In the genomic region with DNA sequence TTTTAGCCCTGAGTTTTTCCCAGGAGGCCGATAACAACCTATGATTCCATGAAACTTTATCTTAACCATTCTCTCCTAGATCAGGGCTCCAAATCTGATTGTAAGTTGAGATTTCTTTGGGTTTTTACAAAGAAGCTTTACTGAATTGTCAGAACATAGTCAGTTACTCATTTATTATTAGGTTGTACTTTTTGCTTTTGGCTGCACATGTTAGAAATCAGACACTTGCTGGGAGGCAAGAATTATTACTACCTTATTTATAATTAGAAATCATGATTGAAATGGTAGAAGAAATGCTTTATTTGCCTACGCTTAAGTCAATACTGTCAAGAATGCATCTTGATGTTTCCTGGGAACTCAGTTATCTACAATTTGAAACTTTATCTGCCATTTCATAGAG, we compare ENCODE assay signal across 18 cellular contexts.
DNase-seq lines count a peak whose midpoint lies in the region; ATAC-seq and TF ChIP-seq lines count a peak whose summit lies in the region.
"Had no signal": no experiment of that assay in that cellular context is flagged by ENCODE, and none has a peak within 500 bp of the region (broad histone marks: within the 10 kb centered on the region; RNA-seq: fewer than 3 reads in every experiment).

No MANE protein-coding gene starts in this region.

- no peak for ATAC-seq in HG02973 (IDR thresholded peaks at IDR 0.05; ENCODE audit: unreplicated experiment)

- peaks cover 39% of the 10 kb centered on the region for H3K36me3 Mint-ChIP-seq in activated naive CD4-positive, alpha-beta T cell treated with anti-CD3 and anti-CD28 coated beads for 36 hours (ENCODE audit: low read depth)
- peaks cover 4 to 12% (median 4%) of the 10 kb centered on the region in 3 donors for H3K36me3 Mint-ChIP-seq in immature natural killer cell

- H3K79me2 ChIP-seq in SU-DHL-6 (ENCODE audit: insufficient read depth, low read length) = peaks cover 71% of the 10 kb centered on the region

- no peak overlapping the region for H3K4me2 ChIP-seq in SU-DHL-6 (ENCODE audit: low read depth, low read length, poor library complexity, severe bottlenecking)
- H3K4me2 ChIP-seq: neural progenitor cell, smooth muscle cell had no signal

- H3K9me3 ChIP-seq in SU-DHL-6 (ENCODE audit: insufficient read depth, low read length) = no peaks in the 10 kb centered on the region
- H3K9me3 ChIP-seq in uterus = no peaks in the 10 kb centered on the region
- H3K9me3 ChIP-seq in left ventricle myocardium inferior (replicated peaks) = peaks cover 6% of the 10 kb centered on the region

- no peak overlapping the region for H3K9ac ChIP-seq in SU-DHL-6 (ENCODE audit: low read length)
- H3K9ac ChIP-seq: neural progenitor cell had no signal

- H3F3A ChIP-seq in SU-DHL-6 (ENCODE audit: insufficient read depth) = peaks cover 73% of the 10 kb centered on the region

- no peaks in the 10 kb centered on the region for H3K27me3 Mint-ChIP-seq in activated naive CD4-positive, alpha-beta T cell treated with anti-CD3 and anti-CD28 coated beads for 36 hours (ENCODE audit: low read depth)
- H3K27me3 Mint-ChIP-seq in immature natural killer cell (ENCODE audit: low read depth in 3 of 3) = no peaks in the 10 kb centered on the region

- CTCF ChIA-PET in activated naive CD4-positive, alpha-beta T cell treated with anti-CD3 and anti-CD28 coated beads for 36 hours (lab: Charles Lee) = interaction anchor here (2.1 kb wide), 1 partner anchor 27 kb away, joined by 5 read pairs; no protein-coding TSS in a partner anchor

- no peak for TF ChIP-seq POLR2A in uterus (IDR thresholded peaks at IDR 0.05)

- H3K27me3 ChIP-seq in SU-DHL-6 (ENCODE audit: low read length) (no peaks in the 10 kb centered on the region), uterus (no peaks in the 10 kb centered on the region), left ventricle myocardium inferior (ENCODE audit: low read depth) (no peaks in the 10 kb centered on the region)
- H3K27me3 ChIP-seq: neural progenitor cell had no signal

- H3K27ac ChIP-seq in SU-DHL-6 (ENCODE audit: low read depth, low read length) (peak overlapping the region; percentile 84), uterus (peak overlapping the region; percentile 7 to 26), left ventricle myocardium inferior (replicated peaks) (no peak overlapping the region)
- H3K27ac ChIP-seq: neural progenitor cell had no signal

- no peak for DNase-seq in activated naive CD4-positive, alpha-beta T cell treated with anti-CD3 and anti-CD28 coated beads for 36 hours
- no peak for DNase-seq in activated naive CD4-positive, alpha-beta T cell treated with anti-CD3 and anti-CD28 coated beads, Interleukin-2, amount 50 U/mL, for 16 hours
- DNase-seq in immature natural killer cell (no peak), uterus (no peak), midbrain (lab: John Stamatoyannopoulos, UW) (no peak), left ventricle myocardium inferior (no peak)
- DNase-seq: activated CD4-positive, alpha-beta T cell treated with anti-CD3 and anti-CD28 coated beads, Interleukin-2, amount 50 U/mL, for 1 hour; hippocampal formation; islet precursor cell; mesendoderm; NCI-H187 treated with DMSO at 0.1 percent for 48 hours; NCI-H345; stimulated activated CD4-positive, alpha-beta T cell treated with anti-CD3 and anti-CD28 coated beads, Interleukin-4, amount 100 ng/mL, for 1 hour had no signal

- no peaks in the 10 kb centered on the region for H4K20me1 ChIP-seq in SU-DHL-6 (ENCODE audit: low read depth, low read length)

- H3K9me2 ChIP-seq in SU-DHL-6 (replicated peaks; ENCODE audit: insufficient read depth, low read length) = no peaks in the 10 kb centered on the region

- H2AFZ ChIP-seq in SU-DHL-6 (ENCODE audit: low read depth, low read length, severe bottlenecking) = no peak overlapping the region
- H2AFZ ChIP-seq: neural progenitor cell had no signal

- peaks cover 3 to 6% of the 10 kb centered on the region in 2 donors for H3K4me1 ChIP-seq in uterus
- peaks cover 27% of the 10 kb centered on the region for H3K4me1 ChIP-seq in left ventricle myocardium inferior
- H3K4me1 ChIP-seq: neural progenitor cell had no signal

- H3K4me1 Mint-ChIP-seq in activated naive CD4-positive, alpha-beta T cell treated with anti-CD3 and anti-CD28 coated beads for 36 hours (ENCODE audit: low read depth) = peaks cover 82% of the 10 kb centered on the region
- peaks cover 73 to 100% of the 10 kb centered on the region in 2 donors for H3K4me1 Mint-ChIP-seq in immature natural killer cell
- H3K4me1 Mint-ChIP-seq: neural progenitor cell had no signal

- intact Hi-C loops in activated naive CD4-positive, alpha-beta T cell treated with anti-CD3 and anti-CD28 coated beads for 36 hours (cut with micrococcal nuclease) = no loop called here
- intact Hi-C loops in uterus (cut with DNase I; ENCODE audit: low total_unique reads) (no loop called here), left ventricle myocardium inferior (cut with micrococcal nuclease) (no loop called here)

- no peak for TF ChIP-seq CTCF in SU-DHL-6 (IDR thresholded peaks at IDR 0.05; ENCODE audit: insufficient read depth, low read length, poor library complexity, severe bottlenecking)
- no peak for TF ChIP-seq CTCF in uterus (IDR thresholded peaks at IDR 0.05)
- no peak for TF ChIP-seq CTCF in left ventricle myocardium inferior (IDR thresholded peaks at IDR 0.05; ENCODE audit: borderline replicate concordance)

- H3K36me3 ChIP-seq in SU-DHL-6 (ENCODE audit: low read length) (peaks cover 24% of the 10 kb centered on the region), uterus (no peaks in the 10 kb centered on the region), left ventricle myocardium inferior (peaks cover 6% of the 10 kb centered on the region)
- H3K36me3 ChIP-seq: neural progenitor cell had no signal

- H3K4me3 ChIP-seq in SU-DHL-6 (ENCODE audit: insufficient read depth, low read length, poor library complexity, severe bottlenecking) = no peak overlapping the region
- no peak overlapping the region for H3K4me3 ChIP-seq in uterus
- H3K4me3 ChIP-seq in left ventricle myocardium inferior = no peak overlapping the region
- H3K4me3 ChIP-seq: neural progenitor cell, smooth muscle cell had no signal

- no peak overlapping the region for H3K4me3 Mint-ChIP-seq in activated naive CD4-positive, alpha-beta T cell treated with anti-CD3 and anti-CD28 coated beads for 36 hours
- H3K4me3 Mint-ChIP-seq in immature natural killer cell = no peak overlapping the region
- H3K4me3 Mint-ChIP-seq: CD14-positive monocyte, neural progenitor cell had no signal

- no peaks in the 10 kb centered on the region for H3K9me3 Mint-ChIP-seq in activated naive CD4-positive, alpha-beta T cell treated with anti-CD3 and anti-CD28 coated beads for 36 hours
- H3K9me3 Mint-ChIP-seq in immature natural killer cell = no peaks in the 10 kb centered on the region
- H3K9me3 Mint-ChIP-seq: neural progenitor cell had no signal

- H3K27ac Mint-ChIP-seq in activated naive CD4-positive, alpha-beta T cell treated with anti-CD3 and anti-CD28 coated beads for 36 hours = peak overlapping the region; percentile 63
- H3K27ac Mint-ChIP-seq in immature natural killer cell = peak overlapping the region in 5 of 6 donors; percentile 5 to 55 (median 30)
